8 cellular contexts compared by ENCODE assay signal in the genomic region with DNA sequence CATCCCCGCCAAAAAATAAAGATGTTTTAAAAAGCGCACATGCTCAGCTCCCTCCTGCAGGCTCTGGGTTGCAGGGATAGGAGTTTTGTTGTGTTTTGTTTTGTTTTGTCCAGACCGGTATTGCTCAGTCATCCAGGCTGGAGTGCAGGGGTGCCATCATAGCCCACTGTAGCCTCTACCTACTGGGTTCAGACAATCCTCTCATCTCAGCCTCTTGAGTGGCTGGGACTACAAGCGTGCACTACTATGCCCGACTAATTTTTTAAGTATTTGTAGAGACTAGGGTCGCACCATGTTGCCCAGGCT. TPM values are rescaled to one million over a fixed set of nuclear protein-coding genes. Genes with fewer than 3 reads are reported as not detected.
DNase-seq lines count a peak whose midpoint lies in the region; ATAC-seq and TF ChIP-seq lines count a peak whose summit lies in the region.

No MANE protein-coding gene starts in this region.

- peak overlapping the region; percentile 96 for H3K27ac Mint-ChIP-seq in activated CD8-positive, alpha-beta T cell treated with anti-CD3 and anti-CD28 coated beads, Interleukin-2, amount 10 ng/mL, durations not matched to agents 7 days and 5 days

- no peaks in the 10 kb centered on the region for H3K9me3 ChIP-seq in thyroid gland

- H3K36me3 ChIP-seq in kidney epithelial cell (ENCODE audit: control insufficient read depth, insufficient read depth, low read length) (no peaks in the 10 kb centered on the region), thyroid gland (no peaks in the 10 kb centered on the region)

- H3K27me3 ChIP-seq in kidney epithelial cell (ENCODE audit: control insufficient read depth, insufficient read depth, low read length) (no peaks in the 10 kb centered on the region), thyroid gland (no peaks in the 10 kb centered on the region)

- peaks cover 5% of the 10 kb centered on the region for H3K27me3 Mint-ChIP-seq in activated T-cell treated with anti-CD3 and anti-CD28 coated beads, Interleukin-2, amount 50 U/mL, for 4 hours (ENCODE audit: low read depth)
- H3K27me3 Mint-ChIP-seq in activated CD8-positive, alpha-beta T cell treated with anti-CD3 and anti-CD28 coated beads, Interleukin-2, amount 10 ng/mL, durations not matched to agents 7 days and 5 days (ENCODE audit: low read depth): no peaks in the 10 kb centered on the region

- peaks cover 23% of the 10 kb centered on the region for H3K4me1 Mint-ChIP-seq in activated T-cell treated with anti-CD3 and anti-CD28 coated beads, Interleukin-2, amount 50 U/mL, for 4 hours (ENCODE audit: low read depth)
- H3K4me1 Mint-ChIP-seq in activated CD8-positive, alpha-beta T cell treated with anti-CD3 and anti-CD28 coated beads, Interleukin-2, amount 10 ng/mL, durations not matched to agents 7 days and 5 days (ENCODE audit: low read depth): peaks cover 23% of the 10 kb centered on the region

- ATAC-seq in activated T-cell treated with anti-CD3 and anti-CD28 coated beads, Interleukin-2, amount 50 U/mL, for 4 hours: no peak
- ATAC-seq in activated CD8-positive, alpha-beta T cell treated with anti-CD3 and anti-CD28 coated beads, Interleukin-2, amount 10 ng/mL, durations not matched to agents 7 days and 5 days: no peak

- POLR2A ChIA-PET in activated CD8-positive, alpha-beta T cell treated with anti-CD3 and anti-CD28 coated beads, Interleukin-2, amount 10 ng/mL, durations not matched to agents 7 days and 5 days (lab: Charles Lee): interaction anchor here (0.6 to 1.9 kb wide), 4 partner anchors 9 to 1502 kb away, joined by 3 to 6 read pairs (median 4); no protein-coding TSS in a partner anchor

- DNase-seq in activated T-cell treated with anti-CD3 and anti-CD28 coated beads, Interleukin-2, amount 50 U/mL, for 4 hours: no peak
- no peak for DNase-seq in activated T-cell treated with anti-CD3 and anti-CD28 coated beads, Interleukin-2, amount 50 U/mL, for 48 hours
- DNase-seq in activated CD8-positive, alpha-beta T cell treated with anti-CD3 and anti-CD28 coated beads, Interleukin-2, amount 10 ng/mL, durations not matched to agents 7 days and 5 days: no peak
- no peak for DNase-seq in kidney epithelial cell (ENCODE audit: low read depth)
- no peak for DNase-seq in thyroid gland
- no peak for DNase-seq in GM03348 (ENCODE audit: low spot score)
- DNase-seq in DMS53 (lab: John Stamatoyannopoulos, UW): no peak
- no peak for DNase-seq in SHP77 treated with DMSO at 0.1 percent for 48 hours (lab: John Stamatoyannopoulos, UW)

- intact Hi-C loops in thyroid gland (cut with DNase I): no loop called here

- H3K4me3 Mint-ChIP-seq in activated T-cell treated with anti-CD3 and anti-CD28 coated beads, Interleukin-2, amount 50 U/mL, for 4 hours: peak overlapping the region; percentile 89
- peak overlapping the region; percentile 86 for H3K4me3 Mint-ChIP-seq in activated CD8-positive, alpha-beta T cell treated with anti-CD3 and anti-CD28 coated beads, Interleukin-2, amount 10 ng/mL, durations not matched to agents 7 days and 5 days

- peaks cover 38 to 41% of the 10 kb centered on the region in 2 donors for H3K4me1 ChIP-seq in thyroid gland

- no peak for TF ChIP-seq POLR2A in thyroid gland (IDR thresholded peaks at IDR 0.05)

- H3K36me3 Mint-ChIP-seq in activated T-cell treated with anti-CD3 and anti-CD28 coated beads, Interleukin-2, amount 50 U/mL, for 4 hours (ENCODE audit: insufficient read depth): no peaks in the 10 kb centered on the region
- H3K36me3 Mint-ChIP-seq in activated CD8-positive, alpha-beta T cell treated with anti-CD3 and anti-CD28 coated beads, Interleukin-2, amount 10 ng/mL, durations not matched to agents 7 days and 5 days (ENCODE audit: low read depth): no peaks in the 10 kb centered on the region

- TF ChIP-seq CTCF in kidney epithelial cell (IDR thresholded peaks at IDR 0.05; ENCODE audit: insufficient read depth, low read length, poor library complexity, severe bottlenecking) (no peak), thyroid gland (IDR thresholded peaks at IDR 0.05) (no peak)

- no peaks in the 10 kb centered on the region for H3K9me3 Mint-ChIP-seq in activated T-cell treated with anti-CD3 and anti-CD28 coated beads, Interleukin-2, amount 50 U/mL, for 4 hours
- H3K9me3 Mint-ChIP-seq in activated CD8-positive, alpha-beta T cell treated with anti-CD3 and anti-CD28 coated beads, Interleukin-2, amount 10 ng/mL, durations not matched to agents 7 days and 5 days (ENCODE audit: insufficient read depth): no peaks in the 10 kb centered on the region

- H3K27ac ChIP-seq in thyroid gland: peak overlapping the region; percentile 84 to 97 (median 86)

- CTCF ChIA-PET in activated CD8-positive, alpha-beta T cell treated with anti-CD3 and anti-CD28 coated beads, Interleukin-2, amount 10 ng/mL, durations not matched to agents 7 days and 5 days (lab: Charles Lee): interaction anchor here (1.0 to 1.5 kb wide), 9 partner anchors 10 to 96 kb away, joined by 3 to 9 read pairs (median 4); no protein-coding TSS in a partner anchor

- WGBS in thyroid gland, 2 donors: 8 to 11% methylated on average over 6 of the region's 6 CpGs

- H3K4me3 ChIP-seq in kidney epithelial cell (ENCODE audit: low read depth, low read length) (peak overlapping the region; percentile 87), thyroid gland (replicated peaks in 1 of 3) (peak overlapping the region; percentile 79 to 94 (median 92))

RNA-seq across cellular contexts. Expression of a gene that starts 0.7 kb away (rescaled TPM):
- total RNA-seq in activated T-cell treated with anti-CD3 and anti-CD28 coated beads, Interleukin-2, amount 50 U/mL, for 4 hours: 10 to 100 TPM; 13.9 to 19.1 (median 18.9) TPM
- 10 to 100 TPM; 34.4 to 34.9 TPM for total RNA-seq in activated CD8-positive, alpha-beta T cell treated with anti-CD3 and anti-CD28 coated beads, Interleukin-2, amount 10 ng/mL, durations not matched to agents 7 days and 5 days
- 25.2 and 34.9 TPM in 2 replicates for total RNA-seq in kidney epithelial cell
- total RNA-seq in thyroid gland: 100 to 1,000 TPM; 135 to 209 (median 159) TPM
